ENCODE assay signal across 8 cellular contexts in the genomic region with DNA sequence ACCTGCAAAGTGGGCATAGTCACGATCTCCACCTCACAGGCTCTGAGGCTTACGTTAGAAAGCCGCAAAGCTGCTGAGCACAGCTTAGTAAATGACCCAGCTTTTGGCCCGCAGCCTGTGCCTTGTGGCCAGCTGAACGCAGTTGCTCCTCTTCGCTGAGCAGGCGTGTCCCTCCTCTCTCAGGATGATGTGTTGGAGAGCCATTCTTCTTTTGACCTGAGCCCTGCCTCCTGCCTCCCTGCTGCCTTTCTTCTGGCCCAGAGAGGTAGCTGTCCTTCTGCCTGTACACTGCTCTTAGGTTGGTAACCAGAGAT. TPM values are rescaled to one million over a fixed set of nuclear protein-coding genes. Genes with fewer than 3 reads are reported as not detected.
DNase-seq lines count a peak whose midpoint lies in the region; ATAC-seq and TF ChIP-seq lines count a peak whose summit lies in the region.

No MANE protein-coding gene starts in this region.

- H3K27me3 ChIP-seq in RWPE2 (ENCODE audit: insufficient read depth, poor library complexity, severe bottlenecking) (no peaks in the 10 kb centered on the region), gastroesophageal sphincter (no peaks in the 10 kb centered on the region), ovary (no peaks in the 10 kb centered on the region), hepatocyte (no peaks in the 10 kb centered on the region)

- peaks cover 84% of the 10 kb centered on the region for H4K20me1 ChIP-seq in hepatocyte (ENCODE audit: insufficient read depth, poor library complexity, severe bottlenecking)

- H3K9me3 ChIP-seq in RWPE2 (ENCODE audit: severe bottlenecking) (no peaks in the 10 kb centered on the region), gastroesophageal sphincter (no peaks in the 10 kb centered on the region), ovary (no peaks in the 10 kb centered on the region), hepatocyte (ENCODE audit: low read depth) (no peaks in the 10 kb centered on the region)

- H3K4me3 ChIP-seq in RWPE2 (ENCODE audit: severe bottlenecking) (no peak overlapping the region), gastroesophageal sphincter (no peak overlapping the region), ovary (no peak overlapping the region), hepatocyte (no peak overlapping the region)

- H2AFZ ChIP-seq in hepatocyte = no peak overlapping the region

- TF ChIP-seq POLR2A in gastroesophageal sphincter (IDR thresholded peaks at IDR 0.05) = no peak
- TF ChIP-seq POLR2A in ovary (IDR thresholded peaks at IDR 0.05) = no peak

- DNase-seq in AG20443 (ENCODE audit: low spot score) = peak; percentile 90
- DNase-seq in RWPE2 (ENCODE audit: low spot score) = no peak
- peak; percentile 72 to 81 (median 73) for DNase-seq in ovary
- DNase-seq in activated CD8-positive, alpha-beta memory T cell treated with anti-CD3 and anti-CD28 coated beads, Interleukin-2, amount 50 U/mL, for 48 hours = no peak
- no peak for DNase-seq in hepatocyte (ENCODE audit: low spot score)

- H3K36me3 ChIP-seq in RWPE2 (ENCODE audit: low read depth) (peaks cover 55% of the 10 kb centered on the region), gastroesophageal sphincter (peaks cover 0 to 32% of the 10 kb centered on the region in 2 donors), ovary (no peaks in the 10 kb centered on the region), hepatocyte (replicated peaks; ENCODE audit: insufficient read depth, low read depth) (no peaks in the 10 kb centered on the region)

- WGBS in gastroesophageal sphincter (ENCODE audit: low coverage in 1 of 2), 2 donors = 0% methylated on average over 1 to 3 of the region's 7 CpGs
- 14 to 20% (median 15%) methylated on average over 7 of the region's 7 CpGs for WGBS in ovary, 3 donors
- 92% methylated on average over 7 of the region's 7 CpGs for WGBS in hepatocyte (ENCODE audit: low lambda C conversion rate, missing lambda C conversion rate)

- peak overlapping the region; percentile 73 for H3K27ac ChIP-seq in RWPE2 (ENCODE audit: poor library complexity, severe bottlenecking)
- peak overlapping the region in 3 of 4 donors; percentile 76 to 84 (median 81) for H3K27ac ChIP-seq in gastroesophageal sphincter
- peak overlapping the region in 1 of 2 donors; percentile 55 for H3K27ac ChIP-seq in ovary
- no peak overlapping the region for H3K27ac ChIP-seq in hepatocyte

- H3K4me1 ChIP-seq in RWPE2 (ENCODE audit: insufficient read depth, poor library complexity, severe bottlenecking) = peaks cover 23% of the 10 kb centered on the region
- H3K4me1 ChIP-seq in gastroesophageal sphincter = peaks cover 0 to 82% (median 25%) of the 10 kb centered on the region in 3 donors
- peaks cover 18% of the 10 kb centered on the region for H3K4me1 ChIP-seq in ovary (ENCODE audit: insufficient read depth)
- H3K4me1 ChIP-seq in hepatocyte (ENCODE audit: insufficient read depth) = no peaks in the 10 kb centered on the region

- intact Hi-C loops in ovary (cut with DNase I) = no loop called here

- H3K4me2 ChIP-seq in hepatocyte = no peak overlapping the region

- peak; percentile 10; the same call in 2 of the 3 replicates for ATAC-seq in RWPE2 (ENCODE audit: low read depth)
- ATAC-seq in gastroesophageal sphincter = peak; percentile 83
- ATAC-seq in GM18909 (IDR thresholded peaks at IDR 0.05; ENCODE audit: poor library complexity, unreplicated experiment) = no peak
- no peak for ATAC-seq in GM21737 (IDR thresholded peaks at IDR 0.05; ENCODE audit: unreplicated experiment)

- no peak for TF ChIP-seq CTCF in RWPE2 (IDR thresholded peaks at IDR 0.05; ENCODE audit: poor library complexity, severe bottlenecking)
- TF ChIP-seq CTCF in gastroesophageal sphincter (IDR thresholded peaks at IDR 0.05) = no peak
- no peak for TF ChIP-seq CTCF in ovary (IDR thresholded peaks at IDR 0.05)
- TF ChIP-seq CTCF in hepatocyte (IDR thresholded peaks at IDR 0.05; ENCODE audit: poor library complexity) = no peak

- peaks cover 78% of the 10 kb centered on the region for H3K79me2 ChIP-seq in hepatocyte

- TF ChIP-seq EP300 in gastroesophageal sphincter (IDR thresholded peaks at IDR 0.05) (no peak), ovary (IDR thresholded peaks at IDR 0.05) (no peak)

- H3K9me2 ChIP-seq in hepatocyte (replicated peaks; ENCODE audit: insufficient read depth) = no peaks in the 10 kb centered on the region

RNA-seq across cellular contexts. Expression of gene MYL9, which starts 47.6 kb away (rescaled TPM):
- total RNA-seq in gastroesophageal sphincter = 1,000 to 10,000 TPM; 1,087 to 2,842 (median 1,707) TPM
- 1,000 to 10,000 TPM in 1 of 7 donors, 100 to 1,000 TPM in 5, 10 to 100 TPM in 1; 69.5 to 1,408 (median 681) TPM for total RNA-seq in ovary
- polyA plus RNA-seq in ovary = 100 to 1,000 TPM; 269 to 691 TPM
- total RNA-seq in hepatocyte = 31.8 and 46.0 TPM in 2 replicates
- 169 and 175 TPM in 2 replicates for polyA plus RNA-seq in hepatocyte

Comparison
In these comparisons a context has a peak if more than half of its experiments do, and no peak if none do; other contexts are left out.
1. DNase-seq: peak in AG20443 (single experiment) and ovary (5 of 5); none in RWPE2 (single experiment), activated CD8-positive, alpha-beta memory T cell treated with anti-CD3 and anti-CD28 coated beads, Interleukin-2, amount 50 U/mL, for 48 hours (single experiment) and hepatocyte (single experiment).
2. ATAC-seq: peak in RWPE2 (single experiment) and gastroesophageal sphincter (single experiment); none in GM18909 (single experiment) and GM21737 (single experiment).